In genomic region chr2:112942654-112943002, GRCh38 we compare ENCODE assay signal across 30 cellular contexts. TPM values are rescaled to one million over a fixed set of nuclear protein-coding genes. Genes with fewer than 3 reads are reported as not detected.
DNase-seq lines count a peak whose midpoint lies in the region; ATAC-seq and TF ChIP-seq lines count a peak whose summit lies in the region.
"Had no signal": no experiment of that assay in that cellular context is flagged by ENCODE, and none has a peak within 500 bp of the region (broad histone marks: within the 10 kb centered on the region; RNA-seq: fewer than 3 reads in every experiment).

No MANE protein-coding gene starts in this region.

- DNase-seq in DMS53 (lab: John Stamatoyannopoulos, UW) (peak; percentile 63), SW480 (ENCODE audit: low spot score) (peak; percentile 68), foreskin keratinocyte (peak; percentile 44 to 74), putamen (ENCODE audit: low spot score) (no peak), SKM-1 (lab: John Stamatoyannopoulos, UW; ENCODE audit: unreplicated experiment) (no peak), hippocampal formation (lab: John Stamatoyannopoulos, UW) (no peak)
- DNase-seq in activated naive CD4-positive, alpha-beta T cell treated with anti-CD3 and anti-CD28 coated beads for 36 hours = no peak
- DNase-seq: ACHN; activated CD8-positive, alpha-beta T cell treated with anti-CD3 and anti-CD28 coated beads, Interleukin-2, amount 10 ng/mL, durations not matched to agents 7 days and 5 days; activated effector memory CD4-positive, alpha-beta T cell treated with Interleukin-2 at 50 U/mL for 16 hours; activated naive CD8-positive, alpha-beta T cell treated with anti-CD3 and anti-CD28 coated beads for 36 hours; activated T-cell treated with anti-CD3 and anti-CD28 coated beads for 4 hours; head of caudate nucleus; left cardiac atrium; NCI-H1105; NCI-H2081; NCI-H345; NCI-H748 treated with DMSO at 0.1 percent for 48 hours; sigmoid colon; stimulated activated CD4-positive, alpha-beta T cell treated with anti-CD3 and anti-CD28 coated beads, Interleukin-15, amount 100 ng/mL, for 24 hours; stimulated activated naive B cell treated with anti-CD40 and anti-IgM and Interleukin-4, amounts not matched to agents 10 μg/mL and 1 μg/mL and 100 μg/mL, for 72 hours; upper lobe of right lung had no signal

- no peaks in the 10 kb centered on the region for H3K36me3 Mint-ChIP-seq in activated naive CD4-positive, alpha-beta T cell treated with anti-CD3 and anti-CD28 coated beads for 36 hours (ENCODE audit: low read depth)
- H3K36me3 Mint-ChIP-seq: activated naive CD8-positive, alpha-beta T cell treated with anti-CD3 and anti-CD28 coated beads for 36 hours; stimulated activated naive B cell treated with anti-CD40 and anti-IgM and Interleukin-4, amounts not matched to agents 10 μg/mL and 1 μg/mL and 100 μg/mL, for 72 hours had no signal

- H3K4me1 ChIP-seq in HEK293 (ENCODE audit: control insufficient read depth, insufficient read depth, low read length) (no peaks in the 10 kb centered on the region), foreskin keratinocyte (no peaks in the 10 kb centered on the region)
- H3K4me1 ChIP-seq: ascending aorta, upper lobe of right lung had no signal

- no peaks in the 10 kb centered on the region for H3K36me3 ChIP-seq in HEK293 (ENCODE audit: control insufficient read depth in 2 of 2, insufficient read depth in 1 of 2, low read length in 2 of 2)
- H3K36me3 ChIP-seq: ascending aorta, sigmoid colon, upper lobe of right lung had no signal

- H3K27ac Mint-ChIP-seq in activated naive CD4-positive, alpha-beta T cell treated with anti-CD3 and anti-CD28 coated beads for 36 hours = no peak overlapping the region
- H3K27ac Mint-ChIP-seq: activated CD8-positive, alpha-beta T cell treated with anti-CD3 and anti-CD28 coated beads, Interleukin-2, amount 10 ng/mL, durations not matched to agents 7 days and 5 days; activated naive CD8-positive, alpha-beta T cell treated with anti-CD3 and anti-CD28 coated beads for 36 hours; stimulated activated naive B cell treated with anti-CD40 and anti-IgM and Interleukin-4, amounts not matched to agents 10 μg/mL and 1 μg/mL and 100 μg/mL, for 72 hours had no signal

- TF ChIP-seq CTCF in HEK293 (tag by site-specific recombination; IDR thresholded peaks at IDR 0.05) (no peak), foreskin keratinocyte (conservative IDR thresholded peaks at IDR 0.05) (peak; percentile 49)

- H3K9me3 ChIP-seq in HEK293 (ENCODE audit: control insufficient read depth, insufficient read depth, low read depth, low read length) = no peaks in the 10 kb centered on the region
- H3K9me3 ChIP-seq: upper lobe of right lung had no signal

- H3K4me3 Mint-ChIP-seq in activated naive CD4-positive, alpha-beta T cell treated with anti-CD3 and anti-CD28 coated beads for 36 hours = no peak overlapping the region
- H3K4me3 Mint-ChIP-seq: activated CD8-positive, alpha-beta T cell treated with anti-CD3 and anti-CD28 coated beads, Interleukin-2, amount 10 ng/mL, durations not matched to agents 7 days and 5 days; activated naive CD8-positive, alpha-beta T cell treated with anti-CD3 and anti-CD28 coated beads for 36 hours; central memory CD8-positive, alpha-beta T cell; stimulated activated naive B cell treated with anti-CD40 and anti-IgM and Interleukin-4, amounts not matched to agents 10 μg/mL and 1 μg/mL and 100 μg/mL, for 72 hours had no signal

- H3K9me3 Mint-ChIP-seq in activated naive CD4-positive, alpha-beta T cell treated with anti-CD3 and anti-CD28 coated beads for 36 hours = no peaks in the 10 kb centered on the region
- H3K9me3 Mint-ChIP-seq: activated naive CD8-positive, alpha-beta T cell treated with anti-CD3 and anti-CD28 coated beads for 36 hours; central memory CD8-positive, alpha-beta T cell had no signal

- no peaks in the 10 kb centered on the region for H3K27me3 ChIP-seq in foreskin keratinocyte
- H3K27me3 ChIP-seq: ascending aorta, sigmoid colon, upper lobe of right lung had no signal

- peak; percentile 56 for ATAC-seq in foreskin keratinocyte
- ATAC-seq: activated CD8-positive, alpha-beta T cell treated with anti-CD3 and anti-CD28 coated beads, Interleukin-2, amount 10 ng/mL, durations not matched to agents 7 days and 5 days; left cardiac atrium; Right ventricle myocardium inferior had no signal

- H3K4me1 Mint-ChIP-seq in activated naive CD4-positive, alpha-beta T cell treated with anti-CD3 and anti-CD28 coated beads for 36 hours (ENCODE audit: low read depth) = no peaks in the 10 kb centered on the region
- H3K4me1 Mint-ChIP-seq: stimulated activated naive B cell treated with anti-CD40 and anti-IgM and Interleukin-4, amounts not matched to agents 10 μg/mL and 1 μg/mL and 100 μg/mL, for 72 hours had no signal

- intact Hi-C loops in activated naive CD4-positive, alpha-beta T cell treated with anti-CD3 and anti-CD28 coated beads for 36 hours (cut with micrococcal nuclease) = loop anchor here (5.0 to 10.0 kb wide), 2 partner anchors 55 to 338 kb away; no protein-coding TSS in a partner anchor

- POLR2A ChIA-PET in HEK293 (lab: Yijun Ruan, JAX) = no interaction called here

- H3K27ac ChIP-seq in HEK293 (ENCODE audit: extremely low read depth, low read depth, low read length) (no peak overlapping the region), foreskin keratinocyte (no peak overlapping the region)
- H3K27ac ChIP-seq: ascending aorta, sigmoid colon, upper lobe of right lung had no signal

- no peak overlapping the region for H3K4me3 ChIP-seq in HEK293 (ENCODE audit: low read depth, low read length)
- H3K4me3 ChIP-seq: ascending aorta, sigmoid colon, upper lobe of right lung had no signal

- H3K27me3 Mint-ChIP-seq in activated naive CD4-positive, alpha-beta T cell treated with anti-CD3 and anti-CD28 coated beads for 36 hours (ENCODE audit: low read depth) = no peaks in the 10 kb centered on the region
- H3K27me3 Mint-ChIP-seq: activated naive CD8-positive, alpha-beta T cell treated with anti-CD3 and anti-CD28 coated beads for 36 hours; central memory CD8-positive, alpha-beta T cell had no signal

- CTCF ChIA-PET in HEK293 (lab: Yijun Ruan, JAX) = interaction anchor here (0.5 to 4.9 kb wide), 27 partner anchors 11 to 1047 kb away, joined by 3 to 177 read pairs (median 7); partner anchors contain the start of gene IL36G
- CTCF ChIA-PET in activated naive CD4-positive, alpha-beta T cell treated with anti-CD3 and anti-CD28 coated beads for 36 hours (lab: Charles Lee) = interaction anchor here (0.5 to 3.8 kb wide), 18 partner anchors 12 to 408 kb away, joined by 3 to 72 read pairs (median 6); partner anchors contain the start of gene IL1A

TF ChIP-seq in HEK293, 187 proteins besides CTCF, POLR2A, EP300 and RAD21:
- TF ChIP-seq, protein P1, sequence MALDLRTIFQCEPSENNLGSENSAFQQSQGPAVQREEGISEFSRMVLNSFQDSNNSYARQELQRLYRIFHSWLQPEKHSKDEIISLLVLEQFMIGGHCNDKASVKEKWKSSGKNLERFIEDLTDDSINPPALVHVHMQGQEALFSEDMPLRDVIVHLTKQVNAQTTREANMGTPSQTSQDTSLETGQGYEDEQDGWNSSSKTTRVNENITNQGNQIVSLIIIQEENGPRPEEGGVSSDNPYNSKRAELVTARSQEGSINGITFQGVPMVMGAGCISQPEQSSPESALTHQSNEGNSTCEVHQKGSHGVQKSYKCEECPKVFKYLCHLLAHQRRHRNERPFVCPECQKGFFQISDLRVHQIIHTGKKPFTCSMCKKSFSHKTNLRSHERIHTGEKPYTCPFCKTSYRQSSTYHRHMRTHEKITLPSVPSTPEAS (tag by site-specific recombination; IDR thresholded peaks at IDR 0.05) = no peak
- TF ChIP-seq ZNF324 (tag by site-specific recombination; IDR thresholded peaks at IDR 0.05) (no peak), ZIC2 (tag by site-specific recombination; IDR thresholded peaks at IDR 0.05) (0 out of 2 replicates have a peak, but pooled peaks have one; percentile 19), GLIS1 (tag by site-specific recombination; IDR thresholded peaks at IDR 0.05) (peak; percentile 78), ZNF114 (tag by site-specific recombination; IDR thresholded peaks at IDR 0.05) (no peak)

RNA-seq across cellular contexts. Expression of gene IL37, which starts 31.7 kb away (rescaled TPM):
- total RNA-seq in foreskin keratinocyte = 0.21 and 0.44 TPM in 2 replicates
- 0.43 and 0.57 TPM in 2 replicates for polyA plus RNA-seq in foreskin keratinocyte
- total RNA-seq in activated naive CD4-positive, alpha-beta T cell treated with anti-CD3 and anti-CD28 coated beads for 36 hours = not detected
- total RNA-seq: activated CD8-positive, alpha-beta T cell treated with anti-CD3 and anti-CD28 coated beads, Interleukin-2, amount 10 ng/mL, durations not matched to agents 7 days and 5 days; activated naive CD8-positive, alpha-beta T cell treated with anti-CD3 and anti-CD28 coated beads for 36 hours; ascending aorta; dermis microvascular lymphatic vessel endothelial cell; left cardiac atrium; OCI-LY7; Right ventricle myocardium inferior; sigmoid colon; T-helper 2 cell treated with Interferon-gamma antibody and Interleukin-4, amounts not matched to agents 100 ng/mL and 5 ng/mL, for 36 hours; upper lobe of right lung had no signal
- polyA plus RNA-seq: BJ had no signal

RNA-seq across cellular contexts. Expression of gene IL36G, which starts 35.2 kb away (rescaled TPM):
- total RNA-seq in foreskin keratinocyte = 0.32 and 0.85 TPM in 2 replicates
- 0.43 and 0.50 TPM in 2 replicates for polyA plus RNA-seq in foreskin keratinocyte
- not detected for total RNA-seq in activated naive CD4-positive, alpha-beta T cell treated with anti-CD3 and anti-CD28 coated beads for 36 hours
- total RNA-seq: activated CD8-positive, alpha-beta T cell treated with anti-CD3 and anti-CD28 coated beads, Interleukin-2, amount 10 ng/mL, durations not matched to agents 7 days and 5 days; activated naive CD8-positive, alpha-beta T cell treated with anti-CD3 and anti-CD28 coated beads for 36 hours; ascending aorta; dermis microvascular lymphatic vessel endothelial cell; left cardiac atrium; OCI-LY7; Right ventricle myocardium inferior; sigmoid colon; T-helper 2 cell treated with Interferon-gamma antibody and Interleukin-4, amounts not matched to agents 100 ng/mL and 5 ng/mL, for 36 hours; upper lobe of right lung had no signal
- polyA plus RNA-seq: BJ had no signal

Comparison
In these comparisons a context has a peak if more than half of its experiments do, and no peak if none do; other contexts are left out.
1. DNase-seq: peak in DMS53 (single experiment), SW480 (single experiment) and foreskin keratinocyte (2 of 2); none in putamen (single experiment), SKM-1 (single experiment), activated naive CD4-positive, alpha-beta T cell treated with anti-CD3 and anti-CD28 coated beads for 36 hours (single experiment) and hippocampal formation (0 of 2).